21 cellular contexts compared by ENCODE assay signal in genomic region chr5:138640855-138641254, GRCh38.
"Had no signal": no experiment of that assay in that cellular context is flagged by ENCODE, and none has a peak within 500 bp of the region (broad histone marks: within the 10 kb centered on the region; RNA-seq: fewer than 3 reads in every experiment).

No MANE protein-coding gene starts in this region.

- H3K36me3 Mint-ChIP-seq: activated naive CD4-positive, alpha-beta T cell treated with anti-CD3 and anti-CD28 coated beads, Interleukin-2, amount 50 U/mL, for 72 hours; naive thymus-derived CD4-positive, alpha-beta T cell had no signal

- H3K27ac Mint-ChIP-seq: activated CD4-positive, alpha-beta T cell treated with anti-CD3 and anti-CD28 coated beads, Interleukin-2, amount 10 ng/mL, durations not matched to agents 7 days and 5 days; activated naive CD4-positive, alpha-beta T cell treated with anti-CD3 and anti-CD28 coated beads, Interleukin-2, amount 50 U/mL, for 72 hours; activated T-cell treated with anti-CD3 and anti-CD28 coated beads, Interleukin-2, amount 50 U/mL, for 72 hours; naive thymus-derived CD4-positive, alpha-beta T cell; progenitor cell of endocrine pancreas had no signal

- H3K27me3 ChIP-seq: body of pancreas, gastrocnemius medialis, right atrium auricular region, tibial nerve had no signal

- H3K4me1 Mint-ChIP-seq: activated CD4-positive, alpha-beta T cell treated with anti-CD3 and anti-CD28 coated beads, Interleukin-2, amount 10 ng/mL, durations not matched to agents 7 days and 5 days had no signal

- H3K27ac ChIP-seq: body of pancreas, epithelial cell of prostate, gastrocnemius medialis, heart left ventricle, right atrium auricular region, tibial nerve had no signal

- H3K9me3 ChIP-seq: body of pancreas, gastrocnemius medialis, heart left ventricle, mucosa of descending colon, right atrium auricular region, tibial nerve had no signal

- H3K4me1 ChIP-seq: gastrocnemius medialis had no signal

- H3K4me3 ChIP-seq: body of pancreas, gastrocnemius medialis, heart left ventricle, lung, mucosa of descending colon, right atrium auricular region, tibial nerve had no signal

- H3K4me3 Mint-ChIP-seq: activated CD4-positive, alpha-beta T cell treated with anti-CD3 and anti-CD28 coated beads, Interleukin-2, amount 10 ng/mL, durations not matched to agents 7 days and 5 days; activated T-cell treated with anti-CD3 and anti-CD28 coated beads, Interleukin-2, amount 50 U/mL, for 72 hours; naive thymus-derived CD4-positive, alpha-beta T cell had no signal

- DNase-seq: activated CD4-positive, alpha-beta T cell treated with anti-CD3 and anti-CD28 coated beads, Interleukin-2, amount 10 ng/mL, durations not matched to agents 7 days and 5 days; activated CD4-positive, CD25-positive, alpha-beta regulatory T cell; activated CD8-positive, alpha-beta memory T cell treated with anti-CD3 and anti-CD28 coated beads, Interleukin-2, amount 50 U/mL, for 48 hours; activated gamma-delta T cell; activated T-cell treated with anti-CD3 and anti-CD28 coated beads, Interleukin-2, amount 50 U/mL, for 72 hours; amniotic stem cell; effector memory CD4-positive, alpha-beta T cell; gastrocnemius medialis; mucosa of descending colon; naive thymus-derived CD4-positive, alpha-beta T cell; small intestine; stimulated activated CD4-positive, alpha-beta T cell treated with anti-CD3 and anti-CD28 coated beads, Interleukin-4, amount 100 ng/mL, for 24 hours; stimulated activated naive CD4-positive, alpha-beta T cell had no signal

- H3K9me3 Mint-ChIP-seq: activated CD4-positive, alpha-beta T cell treated with anti-CD3 and anti-CD28 coated beads, Interleukin-2, amount 10 ng/mL, durations not matched to agents 7 days and 5 days; activated naive CD4-positive, alpha-beta T cell treated with anti-CD3 and anti-CD28 coated beads, Interleukin-2, amount 50 U/mL, for 72 hours; activated T-cell treated with anti-CD3 and anti-CD28 coated beads, Interleukin-2, amount 50 U/mL, for 72 hours had no signal

- H3K36me3 ChIP-seq: gastrocnemius medialis, heart left ventricle, right atrium auricular region, tibial nerve had no signal
